ENCODE assay signal across 19 cellular contexts in genomic region chr17:216625-217024, GRCh38.
"Had no signal": no experiment of that assay in that cellular context is flagged by ENCODE, and none has a peak within 500 bp of the region (broad histone marks: within the 10 kb centered on the region; RNA-seq: fewer than 3 reads in every experiment).

No MANE protein-coding gene starts in this region.

- H3K27ac Mint-ChIP-seq: memory B cell, nephron had no signal

- ATAC-seq: left ventricle myocardium superior; stimulated activated naive B cell treated with anti-CD40 and anti-IgM and Interleukin-4, amounts not matched to agents 10 μg/mL and 1 μg/mL and 100 μg/mL, for 72 hours had no signal

- H3K27me3 ChIP-seq: cardiac muscle cell, tibial artery, uterus had no signal

- H3K9me3 ChIP-seq: tibial artery, uterus had no signal

- H3K36me3 Mint-ChIP-seq: memory B cell had no signal

- H3K4me1 Mint-ChIP-seq: memory B cell, nephron had no signal

- H3K4me3 Mint-ChIP-seq: memory B cell; nephron; stimulated activated naive B cell treated with anti-CD40 and anti-IgM and Interleukin-4, amounts not matched to agents 10 μg/mL and 1 μg/mL and 100 μg/mL, for 72 hours had no signal

- H3K27ac ChIP-seq: cardiac muscle cell, tibial artery, uterus had no signal

- H3K4me3 ChIP-seq: cardiac muscle cell, tibial artery, uterus had no signal

- H3K9me3 Mint-ChIP-seq: memory B cell; nephron; stimulated activated naive B cell treated with anti-CD40 and anti-IgM and Interleukin-4, amounts not matched to agents 10 μg/mL and 1 μg/mL and 100 μg/mL, for 72 hours had no signal

- DNase-seq: activated CD4-positive, alpha-beta T cell treated with anti-CD3 and anti-CD28 coated beads for 1 hour; activated CD4-positive, alpha-beta T cell treated with anti-CD3 and anti-CD28 coated beads, Interleukin-2, amount 50 U/mL, for 4 hours; activated effector memory CD4-positive, alpha-beta T cell treated with Interleukin-2 at 50 U/mL for 16 hours; activated naive CD4-positive, alpha-beta T cell treated with anti-CD3 and anti-CD28 coated beads, Interleukin-2, amount 50 U/mL, for 16 hours; activated T-cell treated with anti-CD3 and anti-CD28 coated beads, Interleukin-2, amount 50 U/mL, for 1 hour; effector CD4-positive, alpha-beta T cell; foreskin fibroblast; hypothalamus; left ventricle myocardium superior; stimulated activated CD4-positive, alpha-beta T cell treated with anti-CD3 and anti-CD28 coated beads, Interleukin-2, amount 100 ng/mL, for 48 hours; stimulated activated naive B cell treated with anti-CD40 and anti-IgM and Interleukin-4, amounts not matched to agents 10 μg/mL and 1 μg/mL and 100 μg/mL, for 72 hours; T-helper 1 cell; tibial artery; uterus had no signal

- H3K4me1 ChIP-seq: tibial artery, uterus had no signal

- H3K36me3 ChIP-seq: cardiac muscle cell, uterus had no signal

- FAIRE-seq: colon, endothelial cell of umbilical vein had no signal

- H3K27me3 Mint-ChIP-seq: memory B cell had no signal
